Comparison of ENCODE assay signal across 11 cellular contexts in the genomic region with DNA sequence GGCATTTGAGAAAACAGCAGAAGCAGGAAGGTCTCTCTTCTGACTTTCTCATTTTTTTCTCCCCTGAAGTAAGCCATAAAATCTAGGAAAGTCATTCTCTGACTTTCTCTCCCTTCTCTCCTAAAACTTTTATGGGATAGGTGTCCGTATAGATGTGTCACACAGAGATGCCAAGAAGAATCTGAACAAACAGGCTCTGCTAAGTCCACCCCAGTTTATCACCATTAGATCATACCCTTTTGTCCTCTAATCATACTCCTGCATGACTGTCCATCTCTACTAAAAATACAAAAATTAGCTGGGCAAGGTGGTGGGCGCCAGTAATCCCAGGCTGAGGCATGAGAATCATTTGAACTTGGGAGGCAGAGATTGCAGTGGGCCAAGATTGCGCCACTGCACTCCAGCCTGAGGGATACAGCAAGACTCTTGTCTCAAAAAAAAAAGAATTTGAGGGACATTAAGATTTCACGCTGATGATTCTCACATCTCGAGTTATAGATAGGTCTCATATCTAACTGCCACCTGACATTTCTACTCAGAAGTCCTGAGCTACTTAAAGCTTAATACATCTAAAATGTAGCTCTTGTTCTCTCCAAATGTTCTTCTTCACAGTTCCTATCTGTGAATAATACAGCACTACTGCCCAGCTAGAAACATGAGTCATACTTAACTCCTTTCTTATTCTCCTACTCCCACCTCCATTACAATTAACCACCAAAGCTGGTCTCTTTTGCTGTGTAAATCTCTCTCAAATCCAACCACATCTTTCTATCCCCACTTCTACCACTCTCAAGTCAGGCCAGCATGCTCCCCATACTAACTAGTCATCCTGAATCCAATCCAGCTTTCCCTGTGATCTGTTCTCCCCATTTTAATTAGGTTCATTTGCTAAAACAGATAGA. TPM values are rescaled to one million over a fixed set of nuclear protein-coding genes. Genes with fewer than 3 reads are reported as not detected.
DNase-seq lines count a peak whose midpoint lies in the region; ATAC-seq, FAIRE-seq and TF ChIP-seq lines count a peak whose summit lies in the region.
"Had no signal": no experiment of that assay in that cellular context is flagged by ENCODE, and none has a peak within 500 bp of the region (broad histone marks: within the 10 kb centered on the region; RNA-seq: fewer than 3 reads in every experiment).

No MANE protein-coding gene starts in this region.

- no peak for FAIRE-seq in small intestine (lab: Jason Lieb, UNC)

- peaks cover 27% of the 10 kb centered on the region for H3K36me3 Mint-ChIP-seq in central memory CD8-positive, alpha-beta T cell (ENCODE audit: insufficient read depth)

- no peaks in the 10 kb centered on the region for H3K4me1 ChIP-seq in mesodermal cell (ENCODE audit: control insufficient read depth, insufficient read depth, low read length, poor library complexity, severe bottlenecking)
- peaks cover 0 to 21% (median 10%) of the 10 kb centered on the region in 4 donors for H3K4me1 ChIP-seq in transverse colon
- no peaks in the 10 kb centered on the region for H3K4me1 ChIP-seq in small intestine (ENCODE audit: control insufficient read depth in 2 of 2, insufficient read depth in 1 of 2, low read depth in 1 of 2, low read length in 1 of 2)
- H3K4me1 ChIP-seq: body of pancreas had no signal

- no peak overlapping the region for H3K4me3 ChIP-seq in mesodermal cell (ENCODE audit: extremely low read depth, insufficient read depth, low read length, poor library complexity, severe bottlenecking)
- no peak overlapping the region for H3K4me3 ChIP-seq in transverse colon
- H3K4me3 ChIP-seq in small intestine (ENCODE audit: low read depth in 1 of 2, low read length in 2 of 2) = no peak overlapping the region
- H3K4me3 ChIP-seq: body of pancreas, ovary, thoracic aorta had no signal

- H3K27ac ChIP-seq in mesodermal cell (ENCODE audit: low read depth, low read length, severe bottlenecking) (peak overlapping the region; percentile 26), transverse colon (no peak overlapping the region), small intestine (ENCODE audit: low read depth in 1 of 2, low read length in 1 of 2) (no peak overlapping the region)
- H3K27ac ChIP-seq: body of pancreas, ovary, thoracic aorta had no signal

- no peaks in the 10 kb centered on the region for H3K27me3 Mint-ChIP-seq in central memory CD8-positive, alpha-beta T cell

- no peak overlapping the region for H3K4me3 Mint-ChIP-seq in central memory CD8-positive, alpha-beta T cell

- no peak for TF ChIP-seq CTCF in transverse colon (IDR thresholded peaks at IDR 0.05)

- no peak for TF ChIP-seq POLR2A in transverse colon (IDR thresholded peaks at IDR 0.05)

- DNase-seq in EH (ENCODE audit: low read depth) = peak; percentile 54
- peak; percentile 49 to 56 for DNase-seq in Kasumi-1 (lab: John Stamatoyannopoulos, UW)
- no peak for DNase-seq in central memory CD8-positive, alpha-beta T cell (ENCODE audit: low spot score in 2 of 2)
- no peak for DNase-seq in mucosa of gallbladder (ENCODE audit: low spot score)
- DNase-seq in transverse colon = no peak
- DNase-seq in small intestine = no peak
- DNase-seq: body of pancreas, ovary had no signal

- 69 to 76% methylated on average over 3 of the region's 5 CpGs for WGBS in mesodermal cell (ENCODE audit: insufficient coverage in 2 of 2), 2 experiments
- 83 to 96% methylated on average over 4 to 5 of the region's 5 CpGs for WGBS in transverse colon (ENCODE audit: low coverage in 1 of 2), 2 donors
- WGBS in small intestine, 3 donors = 94 to 95% (median 95%) methylated on average over 5 of the region's 5 CpGs

- peak overlapping the region; percentile 6 for H3K27ac Mint-ChIP-seq in central memory CD8-positive, alpha-beta T cell (ENCODE audit: low read depth)

- H3K9me3 Mint-ChIP-seq in central memory CD8-positive, alpha-beta T cell = no peaks in the 10 kb centered on the region

- peaks cover 37% of the 10 kb centered on the region for H3K4me1 Mint-ChIP-seq in central memory CD8-positive, alpha-beta T cell

- H3K36me3 ChIP-seq in mesodermal cell (ENCODE audit: control insufficient read depth, insufficient read depth, low read length) (peaks cover 37% of the 10 kb centered on the region), transverse colon (peaks cover 0 to 16% (median 0%) of the 10 kb centered on the region in 4 donors), small intestine (ENCODE audit: control insufficient read depth in 2 of 2, insufficient read depth in 2 of 2, low read length in 2 of 2) (no peaks in the 10 kb centered on the region)
- H3K36me3 ChIP-seq: ovary had no signal

- ATAC-seq in central memory CD8-positive, alpha-beta T cell (replicated peaks; ENCODE audit: extremely low read depth, poor library complexity, severe bottlenecking) = no peak
- ATAC-seq in HG02973 (IDR thresholded peaks at IDR 0.05; ENCODE audit: unreplicated experiment) = no peak
- ATAC-seq: body of pancreas had no signal

- no peaks in the 10 kb centered on the region for H3K9me3 ChIP-seq in mesodermal cell (ENCODE audit: control insufficient read depth, low read length)
- H3K9me3 ChIP-seq in transverse colon = no peaks in the 10 kb centered on the region
- H3K9me3 ChIP-seq in small intestine (ENCODE audit: control insufficient read depth, low read depth) = no peaks in the 10 kb centered on the region
- H3K9me3 ChIP-seq: body of pancreas, ovary, thoracic aorta had no signal

- H3K27me3 ChIP-seq in transverse colon (no peaks in the 10 kb centered on the region), small intestine (ENCODE audit: control insufficient read depth in 2 of 2, insufficient read depth in 2 of 2, low read length in 2 of 2) (no peaks in the 10 kb centered on the region)
- H3K27me3 ChIP-seq: body of pancreas, ovary had no signal

- TF ChIP-seq EP300 in transverse colon (IDR thresholded peaks at IDR 0.05; ENCODE audit: low read depth) = no peak

- in situ Hi-C loops in transverse colon (cut with MboI; ENCODE audit: low pct_ligation_motif_present in 1 of 4, low pct_unique_long_range_greater_than_20kb in 1 of 4, low sequenced_read_pairs in 3 of 4) = loop anchor here in 2 of 4 donors (25.0 kb wide), 1 partner anchor 387 kb away; no protein-coding TSS in a partner anchor

- intact Hi-C loops in transverse colon (cut with DNase I; ENCODE audit: low total_unique reads) = no loop called here

RNA-seq across cellular contexts. Expression of a gene that starts 47.7 kb away (rescaled TPM):
- 63.0 TPM for polyA plus RNA-seq in mesodermal cell (2013, experiment 1 of 2)
- 65.8 TPM for polyA plus RNA-seq in mesodermal cell (2013, experiment 2 of 2)
- total RNA-seq in mucosa of gallbladder (39.2 TPM), transverse colon (10 to 100 TPM; 19.5 to 86.2 (median 50.4) TPM)
- polyA plus RNA-seq in small intestine = 10 to 100 TPM; 14.1 to 19.5 (median 14.6) TPM

Comparison
In these comparisons a context has a peak if more than half of its experiments do, and no peak if none do; other contexts are left out.
1. DNase-seq: peak in EH (single experiment) and Kasumi-1 (2 of 2); none in central memory CD8-positive, alpha-beta T cell (0 of 2), mucosa of gallbladder (single experiment), transverse colon (single experiment) and small intestine (single experiment).